ENCODE assay signal across 21 cellular contexts in genomic region chr6:150139533-150139932, GRCh38. TPM values are rescaled to one million over a fixed set of nuclear protein-coding genes. Genes with fewer than 3 reads are reported as not detected.
"Had no signal": no experiment of that assay in that cellular context is flagged by ENCODE, and none has a peak within 500 bp of the region (broad histone marks: within the 10 kb centered on the region; RNA-seq: fewer than 3 reads in every experiment).

No MANE protein-coding gene starts in this region.

- H3K4me3 ChIP-seq: left ventricle myocardium inferior, lung, mucosa of descending colon, ovary, right atrium auricular region, right lobe of liver, smooth muscle cell, stomach, testis, thyroid gland, transverse colon, upper lobe of left lung, vagina had no signal

- H3K4me2 ChIP-seq: smooth muscle cell had no signal

- H3K9me3 ChIP-seq: left ventricle myocardium inferior, mucosa of descending colon, right atrium auricular region, right lobe of liver, testis, thyroid gland, transverse colon, upper lobe of left lung, vagina had no signal

- DNase-seq: islet precursor cell; left ventricle myocardium inferior; midbrain; mucosa of descending colon; naive thymus-derived CD4-positive, alpha-beta T cell; ovary; right lobe of liver; stimulated activated CD4-positive, alpha-beta T cell treated with anti-CD3 and anti-CD28 coated beads, Interleukin-1b, Interleukin-23, amount 100 ng/mL, for 48 hours; stimulated activated CD4-positive, alpha-beta T cell treated with anti-CD3 and anti-CD28 coated beads, Interleukin-2, amount 100 ng/mL, for 48 hours; stimulated activated CD4-positive, alpha-beta T cell treated with anti-CD3 and anti-CD28 coated beads, Interleukin-4, amount 100 ng/mL, for 4 hours; stimulated activated CD8-positive, alpha-beta memory T cell treated with anti-CD3 and anti-CD28 coated beads, Interleukin-4, amount 100 ng/mL, for 48 hours; stimulated activated naive CD8-positive, alpha-beta T cell treated with anti-CD3 and anti-CD28 coated beads, Interleukin-15, Interleukin-2, amounts not matched to agents 100 U/mL and 50 U/mL, for 24 hours; stomach; testis; thyroid gland; transverse colon; upper lobe of left lung had no signal

- H3K27ac ChIP-seq: left ventricle myocardium inferior, ovary, right atrium auricular region, right lobe of liver, stomach, testis, thyroid gland, upper lobe of left lung, vagina had no signal

- H3K27me3 ChIP-seq: ovary, right atrium auricular region, testis, thyroid gland had no signal

- H3K36me3 ChIP-seq: left ventricle myocardium inferior, ovary, right atrium auricular region, right lobe of liver, stomach, thyroid gland, transverse colon, upper lobe of left lung, vagina had no signal

RNA-seq across cellular contexts. Expression of gene PPP1R14C, which starts 3.3 kb away (rescaled TPM):
- polyA plus RNA-seq: naive thymus-derived CD4-positive, alpha-beta T cell had no signal
